In genomic region chr13:71237332-71237731, GRCh38 we compare ENCODE assay signal across 34 cellular contexts.
"Had no signal": no experiment of that assay in that cellular context is flagged by ENCODE, and none has a peak within 500 bp of the region (broad histone marks: within the 10 kb centered on the region; RNA-seq: fewer than 3 reads in every experiment).

No MANE protein-coding gene starts in this region.

- H3K36me3 ChIP-seq: adrenal gland, MG63, WERI-Rb-1 had no signal

- H2AFZ ChIP-seq: PC-9 had no signal

- H3K27me3 ChIP-seq: adrenal gland, MG63 had no signal

- H3K4me2 ChIP-seq: PC-9 had no signal

- H3K9me3 ChIP-seq: MG63 had no signal

- DNase-seq: activated CD4-positive, alpha-beta T cell treated with anti-CD3 and anti-CD28 coated beads for 1 hour; activated CD4-positive, alpha-beta T cell treated with anti-CD3 and anti-CD28 coated beads for 48 hours; activated CD4-positive, alpha-beta T cell treated with anti-CD3 and anti-CD28 coated beads, Interleukin-2, amount 50 U/mL, for 4 hours; activated CD4-positive, CD25-positive, alpha-beta regulatory T cell; activated CD8-positive, alpha-beta memory T cell treated with anti-CD3 and anti-CD28 coated beads, Interleukin-2, amount 50 U/mL, for 4 hours; activated CD8-positive, alpha-beta T cell treated with anti-CD3 and anti-CD28 coated beads, Interleukin-2, amount 10 ng/mL, durations not matched to agents 7 days and 5 days; activated gamma-delta T cell treated with Interleukin-2 at 50 U/mL for 16 hours; activated naive CD4-positive, alpha-beta T cell treated with anti-CD3 and anti-CD28 coated beads for 36 hours; activated T-cell treated with anti-CD3 and anti-CD28 coated beads for 4 hours; activated T-cell treated with anti-CD3 and anti-CD28 coated beads, Interleukin-2, amount 50 U/mL, for 4 hours; adrenal gland; caudate nucleus; cerebellar nuclear complex; Kasumi-1; KG1; MG63; NCI-H1092 treated with DMSO at 0.1 percent for 48 hours; NCI-H1417; NCI-H146; NCI-H187; NCI-H2029 treated with DMSO at 0.1 percent for 48 hours; NCI-H2107; NCI-H2171; NCI-H2227 treated with DMSO at 0.1 percent for 48 hours; NCI-H446; NCI-H524; NCI-H69; PC-9; SIG-M5; T-cell; T-helper 17 cell; T-helper 9 cell; WERI-Rb-1 had no signal

- H3K27ac ChIP-seq: adrenal gland, PC-9, RWPE1, WERI-Rb-1 had no signal

- H3K4me3 ChIP-seq: adrenal gland, MG63, PC-9 had no signal
